In genomic region chr19:17216058-17216670, GRCh38 we compare ENCODE assay signal across 8 cellular contexts. TPM values are rescaled to one million over a fixed set of nuclear protein-coding genes. Genes with fewer than 3 reads are reported as not detected.
DNase-seq lines count a peak whose midpoint lies in the region; FAIRE-seq and TF ChIP-seq lines count a peak whose summit lies in the region.

No MANE protein-coding gene starts in this region.

- 91% methylated on average over 13 of the region's 13 CpGs; no CpG with 5 or more reads in 1 of the 2 experiments for WGBS in H1 (ENCODE audit: extremely low coverage in 1 of 2, insufficient coverage in 1 of 2, insufficient read length in 1 of 2, insufficient replicate concordance in 2 of 2, low coverage in 1 of 2, low lambda C conversion rate in 2 of 2, missing lambda C conversion rate in 1 of 2), 2 experiments
- 80% methylated on average over 13 of the region's 13 CpGs for WGBS in prostate gland

- H4K20me1 ChIP-seq in H1 (replicated peaks in 1 of 2; ENCODE audit: control insufficient read depth in 1 of 2, insufficient read depth in 2 of 2, low read length in 2 of 2), result no peaks in the 10 kb centered on the region

- H2BK5ac ChIP-seq in H1 (ENCODE audit: low read depth, low read length), result peak overlapping the region; percentile 81; the same call in 1 of the 2 replicates

- H3K4me1 Mint-ChIP-seq in Caco-2 (ENCODE audit: low read depth, unreplicated experiment), result no peaks in the 10 kb centered on the region

- H3K36me3 Mint-ChIP-seq in Caco-2 (ENCODE audit: insufficient read depth, unreplicated experiment), result peaks cover 45% of the 10 kb centered on the region

- H3K27ac ChIP-seq in H1 (ENCODE audit: low read depth, low read length) (no peak overlapping the region), parathyroid adenoma (peak overlapping the region; percentile 90), prostate gland (no peak overlapping the region)

- peaks cover 2% of the 10 kb centered on the region; the same call in 1 of the 2 replicates for H3K36me3 ChIP-seq in Caco-2 (ENCODE audit: control insufficient read depth, insufficient read depth, low read length)
- H3K36me3 ChIP-seq in NT2/D1 (ENCODE audit: insufficient read depth, insufficient read length, low read length), result peaks cover 61% of the 10 kb centered on the region
- H3K36me3 ChIP-seq in H1 (ENCODE audit: control insufficient read depth in 2 of 4, insufficient read depth in 4 of 4, low read length in 3 of 4), result peaks cover 2 to 13% (median 6%) of the 10 kb centered on the region in 4 experiments; a peak in 5 of 8 replicates
- no peaks in the 10 kb centered on the region for H3K36me3 ChIP-seq in parathyroid adenoma (ENCODE audit: control insufficient read depth, insufficient read depth, low read length)
- peaks cover 0 to 4% of the 10 kb centered on the region in 2 donors for H3K36me3 ChIP-seq in prostate gland

- H3K4ac ChIP-seq in H1 (replicated peaks; ENCODE audit: insufficient read length, low read depth, low read length), result no peak overlapping the region

- H3K4me2 ChIP-seq in H1 (ENCODE audit: insufficient read depth in 1 of 2, low read depth in 2 of 2, low read length in 2 of 2), result peak overlapping the region; percentile 84 to 94
- peak overlapping the region; percentile 68 for H3K4me2 ChIP-seq in parathyroid adenoma (ENCODE audit: low read length)

- TF ChIP-seq EP300 in H1 (IDR thresholded peaks at IDR 0.05; ENCODE audit: borderline replicate concordance in 1 of 2, low read depth in 2 of 2, low read length in 2 of 2), result no peak

- POLR2A ChIA-PET in Caco-2 (lab: Charles Lee), result interaction anchor here (0.5 to 1.8 kb wide), 12 partner anchors 10 to 861 kb away, joined by 3 to 35 read pairs (median 5); partner anchors contain the start of genes ANKLE1, BABAM1, DDA1 and HAUS8
- POLR2A ChIA-PET in H1 (lab: Charles Lee; ENCODE audit: partially characterized antibody), result interaction anchor here (0.6 to 4.2 kb wide), 25 partner anchors 7 to 481 kb away, joined by 3 to 79 read pairs (median 5); partner anchors contain the start of genes ANKLE1, ANO8, BABAM1 and DDA1

- no peaks in the 10 kb centered on the region for H3K9me3 Mint-ChIP-seq in Caco-2 (ENCODE audit: unreplicated experiment)

- H4K8ac ChIP-seq in H1 (ENCODE audit: extremely low read depth, insufficient read depth, low read length), result no peak overlapping the region

- H3K4me3 ChIP-seq in Caco-2 (ENCODE audit: low read depth, low read length), result no peak overlapping the region; the same call in 1 of the 2 replicates
- H3K4me3 ChIP-seq in NT2/D1 (ENCODE audit: insufficient read length, low read depth), result peak overlapping the region; percentile 58
- H3K4me3 ChIP-seq in H1 (ENCODE audit: extremely low read depth in 1 of 4, insufficient read depth in 2 of 4, low read depth in 3 of 4, low read length in 4 of 4), result peak overlapping the region; percentile 31 to 78 (median 51); a peak in 6 of 8 replicates
- H3K4me3 ChIP-seq in parathyroid adenoma (ENCODE audit: low read depth, low read length), result peak overlapping the region; percentile 89
- peak overlapping the region in 1 of 2 donors; percentile 71 for H3K4me3 ChIP-seq in prostate gland

- no peak overlapping the region for H3K14ac ChIP-seq in H1 (ENCODE audit: insufficient read length)

- no peak overlapping the region for H2BK12ac ChIP-seq in H1 (ENCODE audit: low read depth, low read length)

- H3K79me2 ChIP-seq in H1 (ENCODE audit: control insufficient read depth in 1 of 2, insufficient read depth in 2 of 2, low read length in 2 of 2), result no peaks in the 10 kb centered on the region; a peak in 1 of 4 replicates
- H3K79me2 ChIP-seq in parathyroid adenoma, result no peaks in the 10 kb centered on the region

- H3K18ac ChIP-seq in H1 (ENCODE audit: extremely low read depth, low read length), result no peak overlapping the region

- no peak for DNase-seq in Caco-2
- DNase-seq in NT2/D1 (ENCODE audit: low read depth, low spot score), result no peak
- no peak for DNase-seq in H1 (ENCODE audit: low read depth in 1 of 2, low spot score in 2 of 2)
- no peak for DNase-seq in prostate gland (ENCODE audit: low spot score)
- DNase-seq in NOMO-1 treated with dmso at 0.1 percent for 144 hours (lab: John Stamatoyannopoulos, UW; ENCODE audit: unreplicated experiment), result no peak
- no peak for DNase-seq in HuH-7.5 (ENCODE audit: low spot score)
- DNase-seq in activated CD8-positive, alpha-beta memory T cell treated with anti-CD3 and anti-CD28 coated beads, Interleukin-2, amount 50 U/mL, for 48 hours, result no peak

- H3K27ac Mint-ChIP-seq in Caco-2 (ENCODE audit: unreplicated experiment), result no peak overlapping the region

- no peak overlapping the region for H2BK120ac ChIP-seq in H1 (replicated peaks; ENCODE audit: low read depth, low read length)

- H2BK15ac ChIP-seq in H1 (ENCODE audit: low read length), result no peak overlapping the region; the same call in 1 of the 2 replicates

- no peak overlapping the region for H2BK20ac ChIP-seq in H1 (ENCODE audit: low read length)

- H3K79me1 ChIP-seq in H1 (ENCODE audit: low read depth, low read length), result peaks cover 4% of the 10 kb centered on the region; the same call in 1 of the 2 replicates

- H3K4me3 Mint-ChIP-seq in Caco-2 (ENCODE audit: unreplicated experiment), result peak overlapping the region; percentile 95

- H2AFZ ChIP-seq in H1 (ENCODE audit: low read length) (no peak overlapping the region), parathyroid adenoma (peak overlapping the region; percentile 98)

- no peak for TF ChIP-seq POLR2A in H1 (IDR thresholded peaks at IDR 0.05; ENCODE audit: control extremely low read depth in 1 of 2, low read depth in 2 of 2, low read length in 2 of 2)
- TF ChIP-seq POLR2A in prostate gland (IDR thresholded peaks at IDR 0.05), result no peak

- intact Hi-C loops in Caco-2 (cut with micrococcal nuclease; ENCODE audit: unreplicated experiment), result no loop called here
- intact Hi-C loops in prostate gland (cut with DNase I), result no loop called here

- H2AK5ac ChIP-seq in H1 (ENCODE audit: low read depth, low read length), result 0 out of 2 replicates have a peak overlapping the region, but pooled peaks have one; percentile 53

- BruUV-seq in Caco-2 (replicated peaks; lab: Mats Ljungman, UMichigan), result TSS peak; percentile 73

- H3K27me3 ChIP-seq in Caco-2 (replicated peaks; ENCODE audit: control insufficient read depth, insufficient read depth, low read length) (no peaks in the 10 kb centered on the region), NT2/D1 (ENCODE audit: insufficient read depth, insufficient read length) (no peaks in the 10 kb centered on the region), H1 (replicated peaks in 1 of 4; ENCODE audit: control insufficient read depth in 3 of 4, extremely low read depth in 1 of 4, insufficient read depth in 3 of 4, low read length in 3 of 4) (no peaks in the 10 kb centered on the region), parathyroid adenoma (ENCODE audit: control insufficient read depth, insufficient read depth, low read length) (no peaks in the 10 kb centered on the region), prostate gland (replicated peaks; ENCODE audit: insufficient read depth) (no peaks in the 10 kb centered on the region)

- no peak overlapping the region for H4K5ac ChIP-seq in H1 (ENCODE audit: insufficient read length, low read depth, low read length)

- TF ChIP-seq RAD21 in H1 (IDR thresholded peaks at IDR 0.05 in 1 of 2, conservative IDR thresholded peaks at IDR 0.05 in 1 of 2; ENCODE audit: low read depth in 2 of 2, low read length in 2 of 2), result no peak

- H3K4me1 ChIP-seq in Caco-2, result peaks cover 14% of the 10 kb centered on the region; the same call in 1 of the 2 replicates
- peaks cover 11% of the 10 kb centered on the region for H3K4me1 ChIP-seq in NT2/D1 (ENCODE audit: insufficient read depth, insufficient read length)
- H3K4me1 ChIP-seq in H1 (replicated peaks in 1 of 4; ENCODE audit: control insufficient read depth in 3 of 4, insufficient read depth in 4 of 4, low read length in 3 of 4), result peaks cover 0 to 8% (median 5%) of the 10 kb centered on the region in 4 experiments; a peak in 5 of 7 replicates
- peaks cover 8% of the 10 kb centered on the region for H3K4me1 ChIP-seq in parathyroid adenoma
- H3K4me1 ChIP-seq in prostate gland (replicated peaks), result no peaks in the 10 kb centered on the region

- no peak overlapping the region for H3K56ac ChIP-seq in H1 (replicated peaks; ENCODE audit: insufficient read length, low read depth, low read length)

- CTCF ChIA-PET in Caco-2 (lab: Charles Lee) (interaction anchor here (0.5 to 1.6 kb wide), 3 partner anchors 10 to 119 kb away, joined by 3 to 10 read pairs (median 7); partner anchors contain the start of genes ANKLE1 and OCEL1), H1 (lab: Charles Lee; ENCODE audit: partially characterized antibody) (interaction anchor here (0.6 to 1.8 kb wide), 6 partner anchors 12 to 183 kb away, joined by 3 to 5 read pairs (median 3); no protein-coding TSS in a partner anchor)

- no peak overlapping the region for H4K91ac ChIP-seq in H1 (replicated peaks; ENCODE audit: insufficient read length, low read length)

- no peaks in the 10 kb centered on the region for H3K9me3 ChIP-seq in Caco-2
- no peaks in the 10 kb centered on the region for H3K9me3 ChIP-seq in NT2/D1 (ENCODE audit: insufficient read depth, low read length)
- H3K9me3 ChIP-seq in H1 (ENCODE audit: insufficient read depth in 2 of 2, low read depth in 1 of 2, low read length in 1 of 2), result no peaks in the 10 kb centered on the region
- H3K9me3 ChIP-seq in parathyroid adenoma (ENCODE audit: control insufficient read depth, low read length), result no peaks in the 10 kb centered on the region
- H3K9me3 ChIP-seq in prostate gland, result no peaks in the 10 kb centered on the region

- no peak for FAIRE-seq in H1 (lab: Jason Lieb, UNC)

- no peaks in the 10 kb centered on the region for H3K27me3 Mint-ChIP-seq in Caco-2 (ENCODE audit: insufficient read depth, unreplicated experiment)

- no peak overlapping the region for H3K23ac ChIP-seq in H1 (ENCODE audit: insufficient read length)

- H3K23me2 ChIP-seq in H1 (ENCODE audit: low read depth, low read length), result peaks cover 7% of the 10 kb centered on the region

- peak overlapping the region; percentile 15 for H3K9ac ChIP-seq in NT2/D1 (ENCODE audit: insufficient read length, low read depth)
- 0 out of 7 replicates have a peak overlapping the region, but pooled peaks of 1 of the 4 experiments have one; percentile 31 for H3K9ac ChIP-seq in H1 (replicated peaks in 1 of 4; ENCODE audit: extremely low read depth in 1 of 4, low read depth in 3 of 4, low read length in 3 of 4)
- H3K9ac ChIP-seq in parathyroid adenoma, result no peak overlapping the region

- TF ChIP-seq CTCF in Caco-2 (IDR thresholded peaks at IDR 0.05; ENCODE audit: insufficient read depth in 1 of 2, low read depth in 1 of 2, low read length in 1 of 2, severe bottlenecking in 1 of 2, unreplicated experiment in 1 of 2) (no peak), H1 (IDR thresholded peaks at IDR 0.05; ENCODE audit: control extremely low read depth in 1 of 3, insufficient read depth in 1 of 3, low read depth in 1 of 3, low read length in 3 of 3) (no peak), parathyroid adenoma (IDR thresholded peaks at IDR 0.05) (no peak), prostate gland (IDR thresholded peaks at IDR 0.05) (no peak)

RNA-seq across cellular contexts. Expression of gene USE1, which starts 1.0 kb away (rescaled TPM):
- 20.2 and 20.7 TPM in 2 replicates for total RNA-seq in Caco-2 (2022)
- 8.7 and 11.8 TPM in 2 replicates for total RNA-seq in H1 (2021; fragmentation: NEBNext Ultra II Directional; extraction: Animal tissue kit (Norgen Biotek cat#: 25700))
- 13.9 and 16.6 TPM in 2 replicates for polyA plus RNA-seq in H1 (2011; rRNA removed)
- polyA plus RNA-seq in H1 (2011; cell fraction: cytosol; rRNA removed), result 19.7 TPM
- polyA plus RNA-seq in H1 (2011; cell fraction: nucleus; rRNA removed), result 16.0 TPM
- polyA plus RNA-seq in H1 (2012, experiment 1 of 2), result 10.9 to 16.2 TPM (median 13.0 TPM) in 4 replicates
- 11.7 TPM for polyA plus RNA-seq in H1 (2012, experiment 2 of 2)
- 10.2 TPM for polyA plus RNA-seq in H1 (2013, experiment 1 of 2)
- 7.4 TPM for polyA plus RNA-seq in H1 (2013, experiment 2 of 2)
- 8.4 and 9.5 TPM in 2 replicates for polyA minus RNA-seq in H1 (2011; rRNA and poly(A)+ RNA removed)
- polyA minus RNA-seq in H1 (2011; cell fraction: cytosol; rRNA and poly(A)+ RNA removed), result 6.9 TPM
- polyA minus RNA-seq in H1 (2011; cell fraction: nucleus; rRNA and poly(A)+ RNA removed), result 9.6 TPM
- 10 to 100 TPM; 24.5 to 30.3 TPM for total RNA-seq in prostate gland

RNA-seq across cellular contexts. Expression of gene OCEL1, which starts 9.9 kb away (rescaled TPM):
- 14.9 and 20.3 TPM in 2 replicates for total RNA-seq in Caco-2 (2022)
- 32.1 and 32.6 TPM in 2 replicates for total RNA-seq in H1 (2021; fragmentation: NEBNext Ultra II Directional; extraction: Animal tissue kit (Norgen Biotek cat#: 25700))
- polyA plus RNA-seq in H1 (2011; rRNA removed), result 13.3 and 20.2 TPM in 2 replicates
- 16.3 TPM for polyA plus RNA-seq in H1 (2011; cell fraction: cytosol; rRNA removed)
- 22.8 TPM for polyA plus RNA-seq in H1 (2011; cell fraction: nucleus; rRNA removed)
- 19.9 to 30.6 TPM (median 26.6 TPM) in 4 replicates for polyA plus RNA-seq in H1 (2012, experiment 1 of 2)
- polyA plus RNA-seq in H1 (2012, experiment 2 of 2), result 97.2 TPM
- 47.9 TPM for polyA plus RNA-seq in H1 (2013, experiment 1 of 2)
- polyA plus RNA-seq in H1 (2013, experiment 2 of 2), result 47.4 TPM
- polyA minus RNA-seq in H1 (2011; rRNA and poly(A)+ RNA removed), result 3.2 and 5.0 TPM in 2 replicates
- 10.0 TPM for polyA minus RNA-seq in H1 (2011; cell fraction: cytosol; rRNA and poly(A)+ RNA removed)
- 10.5 TPM for polyA minus RNA-seq in H1 (2011; cell fraction: nucleus; rRNA and poly(A)+ RNA removed)
- total RNA-seq in prostate gland, result 10 to 100 TPM; 21.6 to 26.2 TPM

RNA-seq across cellular contexts. Expression of gene NR2F6, which starts 29.6 kb away (rescaled TPM):
- 94.4 and 96.5 TPM in 2 replicates for total RNA-seq in Caco-2 (2022)
- total RNA-seq in H1 (2021; fragmentation: NEBNext Ultra II Directional; extraction: Animal tissue kit (Norgen Biotek cat#: 25700)), result 114 and 121 TPM in 2 replicates
- polyA plus RNA-seq in H1 (2011; rRNA removed), result 99.7 and 147 TPM in 2 replicates
- polyA plus RNA-seq in H1 (2011; cell fraction: cytosol; rRNA removed), result 99.1 TPM
- polyA plus RNA-seq in H1 (2011; cell fraction: nucleus; rRNA removed), result 109 TPM
- polyA plus RNA-seq in H1 (2012, experiment 1 of 2), result 37.1 to 70.0 TPM (median 67.4 TPM) in 4 replicates
- polyA plus RNA-seq in H1 (2012, experiment 2 of 2), result 49.4 TPM
- polyA plus RNA-seq in H1 (2013, experiment 1 of 2), result 80.9 TPM
- polyA plus RNA-seq in H1 (2013, experiment 2 of 2), result 80.6 TPM
- 13.6 and 23.1 TPM in 2 replicates for polyA minus RNA-seq in H1 (2011; rRNA and poly(A)+ RNA removed)
- polyA minus RNA-seq in H1 (2011; cell fraction: cytosol; rRNA and poly(A)+ RNA removed), result 72.8 TPM
- polyA minus RNA-seq in H1 (2011; cell fraction: nucleus; rRNA and poly(A)+ RNA removed), result 43.6 TPM
- total RNA-seq in prostate gland, result 100 to 1,000 TPM in 1 of 2 donors, 10 to 100 TPM in 1; 91.7 to 108 TPM

RNA-seq across cellular contexts. Expression of gene USHBP1, which starts 48.4 kb away (rescaled TPM):
- not detected in 2 replicates for total RNA-seq in Caco-2 (2022)
- total RNA-seq in H1 (2021; fragmentation: NEBNext Ultra II Directional; extraction: Animal tissue kit (Norgen Biotek cat#: 25700)), result 6.5 and 7.5 TPM in 2 replicates
- polyA plus RNA-seq in H1 (2011; rRNA removed), result 5.0 and 5.7 TPM in 2 replicates
- polyA plus RNA-seq in H1 (2011; cell fraction: cytosol; rRNA removed), result 7.1 TPM
- polyA plus RNA-seq in H1 (2011; cell fraction: nucleus; rRNA removed), result 20.9 TPM
- polyA plus RNA-seq in H1 (2012, experiment 1 of 2), result 3.0 to 7.7 TPM (median 6.3 TPM) in 4 replicates
- polyA plus RNA-seq in H1 (2012, experiment 2 of 2), result 4.8 TPM
- polyA plus RNA-seq in H1 (2013, experiment 1 of 2), result 4.7 TPM
- 3.2 TPM for polyA plus RNA-seq in H1 (2013, experiment 2 of 2)
- polyA minus RNA-seq in H1 (2011; rRNA and poly(A)+ RNA removed), result 3.2 and 4.3 TPM in 2 replicates
- polyA minus RNA-seq in H1 (2011; cell fraction: cytosol; rRNA and poly(A)+ RNA removed), result 2.9 TPM
- 6.2 TPM for polyA minus RNA-seq in H1 (2011; cell fraction: nucleus; rRNA and poly(A)+ RNA removed)
- 1 to 10 TPM; 3.5 to 8.4 TPM for total RNA-seq in prostate gland

RNA-seq across cellular contexts. Expression of gene BABAM1, which starts 51.1 kb away (rescaled TPM):
- total RNA-seq in Caco-2 (2022), result 91.7 and 98.8 TPM in 2 replicates
- total RNA-seq in H1 (2021; fragmentation: NEBNext Ultra II Directional; extraction: Animal tissue kit (Norgen Biotek cat#: 25700)), result 127 and 134 TPM in 2 replicates
- polyA plus RNA-seq in H1 (2011; rRNA removed), result 133 and 153 TPM in 2 replicates
- polyA plus RNA-seq in H1 (2011; cell fraction: cytosol; rRNA removed), result 175 TPM
- polyA plus RNA-seq in H1 (2011; cell fraction: nucleus; rRNA removed), result 164 TPM
- polyA plus RNA-seq in H1 (2012, experiment 1 of 2), result 122 to 160 TPM (median 149 TPM) in 4 replicates
- 178 TPM for polyA plus RNA-seq in H1 (2012, experiment 2 of 2)
- 122 TPM for polyA plus RNA-seq in H1 (2013, experiment 1 of 2)
- 117 TPM for polyA plus RNA-seq in H1 (2013, experiment 2 of 2)
- polyA minus RNA-seq in H1 (2011; rRNA and poly(A)+ RNA removed), result 47.9 and 65.4 TPM in 2 replicates
- 44.4 TPM for polyA minus RNA-seq in H1 (2011; cell fraction: cytosol; rRNA and poly(A)+ RNA removed)
- 31.5 TPM for polyA minus RNA-seq in H1 (2011; cell fraction: nucleus; rRNA and poly(A)+ RNA removed)
- total RNA-seq in prostate gland, result 10 to 100 TPM; 80.0 to 81.6 TPM
